In the genomic region with DNA sequence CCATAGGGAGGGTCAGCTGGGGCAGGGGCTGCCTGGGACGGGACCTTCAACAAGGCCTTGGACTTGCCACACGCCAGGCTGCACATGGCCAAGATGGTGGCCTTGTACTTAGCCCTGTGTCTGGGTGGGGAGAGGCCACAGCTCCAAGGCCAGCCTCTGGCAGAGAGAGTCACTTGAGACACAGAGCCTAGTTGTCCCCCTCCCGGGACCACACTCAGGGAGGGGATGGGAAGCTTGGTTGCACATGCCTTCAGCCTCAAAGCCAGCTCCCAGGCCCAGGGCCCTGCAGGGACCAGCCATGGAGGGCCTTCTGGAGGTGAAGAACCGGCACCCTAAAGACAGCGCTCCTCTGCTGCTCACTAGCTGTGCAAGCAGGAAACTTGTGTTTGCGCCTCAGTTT, we compare ENCODE assay signal across 22 cellular contexts. TPM values are rescaled to one million over a fixed set of nuclear protein-coding genes. Genes with fewer than 3 reads are reported as not detected.
"Had no signal": no experiment of that assay in that cellular context is flagged by ENCODE, and none has a peak within 500 bp of the region (broad histone marks: within the 10 kb centered on the region; RNA-seq: fewer than 3 reads in every experiment).

No MANE protein-coding gene starts in this region.

- H3K4me3 Mint-ChIP-seq: activated CD4-positive, alpha-beta T cell treated with anti-CD3 and anti-CD28 coated beads for 36 hours; activated naive CD8-positive, alpha-beta T cell; neural crest cell had no signal

- H3K27ac ChIP-seq: dorsolateral prefrontal cortex, left lung, ovary, right lobe of liver, thyroid gland had no signal

- H3K4me1 Mint-ChIP-seq: activated CD4-positive, alpha-beta T cell treated with anti-CD3 and anti-CD28 coated beads for 36 hours had no signal

- DNase-seq: activated CD4-positive, alpha-beta T cell treated with anti-CD3 and anti-CD28 coated beads for 36 hours; activated CD4-positive, alpha-beta T cell treated with anti-CD3 and anti-CD28 coated beads, Interleukin-2, amount 50 U/mL, for 48 hours; activated gamma-delta T cell; activated T-cell treated with anti-CD3 and anti-CD28 coated beads, Interleukin-2, amount 50 U/mL, for 48 hours; foreskin melanocyte; glutamatergic neuron; hypothalamus; left lung; mammary epithelial cell; ovary; small intestine; stimulated activated CD4-positive, alpha-beta T cell treated with anti-CD3 and anti-CD28 coated beads, Interleukin-4, amount 100 ng/mL, for 1 hour; SW 1271; T-helper 2 cell; thyroid gland had no signal

- H3K4me3 ChIP-seq: dorsolateral prefrontal cortex, left lung, ovary, right lobe of liver, thyroid gland had no signal

- H3K27me3 Mint-ChIP-seq: activated CD4-positive, alpha-beta T cell treated with anti-CD3 and anti-CD28 coated beads for 36 hours; activated naive CD8-positive, alpha-beta T cell had no signal

- H3K27me3 ChIP-seq: ovary, right lobe of liver, thyroid gland had no signal

- H3K27ac Mint-ChIP-seq: activated CD4-positive, alpha-beta T cell treated with anti-CD3 and anti-CD28 coated beads for 36 hours; activated naive CD8-positive, alpha-beta T cell had no signal

- H3K36me3 ChIP-seq: ovary, right lobe of liver had no signal

- H3K9me3 ChIP-seq: left lung, ovary, right lobe of liver, thyroid gland had no signal

- ATAC-seq: activated CD4-positive, alpha-beta T cell treated with anti-CD3 and anti-CD28 coated beads for 36 hours; left lung; right lobe of liver had no signal

- FAIRE-seq: keratinocyte, small intestine, urothelium cell line had no signal

- H3K9me3 Mint-ChIP-seq: neural crest cell had no signal

- H3K36me3 Mint-ChIP-seq: activated naive CD8-positive, alpha-beta T cell had no signal

RNA-seq across cellular contexts. Expression of gene MMRN2, which starts 16.7 kb away (rescaled TPM):
- total RNA-seq: activated CD4-positive, alpha-beta T cell treated with anti-CD3 and anti-CD28 coated beads for 36 hours had no signal

RNA-seq across cellular contexts. Expression of gene SNCG, which starts 17.7 kb away (rescaled TPM):
- total RNA-seq: activated CD4-positive, alpha-beta T cell treated with anti-CD3 and anti-CD28 coated beads for 36 hours; mononuclear cell had no signal

RNA-seq across cellular contexts. Expression of gene ADIRF, which starts 27.6 kb away (rescaled TPM):
- total RNA-seq: activated CD4-positive, alpha-beta T cell treated with anti-CD3 and anti-CD28 coated beads for 36 hours; mononuclear cell; neural crest cell had no signal
